In the genomic region with DNA sequence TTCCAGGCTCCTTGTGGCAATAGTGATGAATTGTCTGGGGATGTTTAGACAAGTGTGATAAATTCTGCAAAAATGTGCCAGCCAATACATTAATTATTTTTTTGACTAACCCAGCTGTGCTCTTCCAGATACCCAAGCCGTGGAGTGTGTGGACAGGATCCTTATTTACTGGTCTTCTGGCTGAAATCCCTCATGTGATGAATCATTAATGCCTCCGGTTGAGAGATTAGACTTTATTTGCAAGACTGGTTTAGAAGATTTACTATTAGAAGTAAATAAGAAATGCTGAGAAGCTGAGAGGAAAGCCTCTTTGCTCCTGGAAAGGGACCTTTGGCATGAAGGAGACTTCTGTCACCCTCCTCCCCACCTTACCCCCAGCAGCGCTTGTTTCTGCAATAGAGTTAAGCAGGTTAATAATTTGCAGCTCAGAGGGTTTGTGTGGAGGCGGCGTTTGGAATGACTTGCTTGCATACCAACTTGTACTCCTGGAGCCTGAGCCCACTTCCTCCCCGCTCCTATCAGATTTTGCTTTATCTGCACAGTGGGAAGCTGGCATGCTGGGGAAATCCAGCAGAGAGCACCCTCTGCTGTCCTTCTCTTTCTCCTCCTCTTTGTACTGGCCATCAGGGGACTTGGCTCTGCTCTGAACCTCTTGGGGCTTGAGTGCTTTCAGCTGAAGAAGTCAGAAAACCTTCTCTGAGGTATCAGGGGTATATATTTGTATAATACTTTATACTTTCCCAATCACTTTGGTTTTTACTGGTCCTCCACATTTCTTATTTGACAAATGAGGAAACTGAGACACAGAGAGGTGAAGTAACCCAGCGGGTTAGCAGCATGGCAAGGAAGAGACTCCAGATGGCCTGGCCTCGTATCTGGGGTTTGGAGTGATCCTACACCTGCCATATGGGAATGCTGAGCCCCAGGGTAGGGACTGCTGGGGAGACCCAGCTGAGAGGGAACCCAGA, we compare ENCODE assay signal across 1 cellular context.
TF ChIP-seq lines count a peak whose summit lies in the region.

No MANE protein-coding gene starts in this region.

TF ChIP-seq in HepG2, 621 proteins besides CTCF, POLR2A, EP300 and RAD21 (continued from another document and continues in another):
- TF ChIP-seq, protein P1, sequence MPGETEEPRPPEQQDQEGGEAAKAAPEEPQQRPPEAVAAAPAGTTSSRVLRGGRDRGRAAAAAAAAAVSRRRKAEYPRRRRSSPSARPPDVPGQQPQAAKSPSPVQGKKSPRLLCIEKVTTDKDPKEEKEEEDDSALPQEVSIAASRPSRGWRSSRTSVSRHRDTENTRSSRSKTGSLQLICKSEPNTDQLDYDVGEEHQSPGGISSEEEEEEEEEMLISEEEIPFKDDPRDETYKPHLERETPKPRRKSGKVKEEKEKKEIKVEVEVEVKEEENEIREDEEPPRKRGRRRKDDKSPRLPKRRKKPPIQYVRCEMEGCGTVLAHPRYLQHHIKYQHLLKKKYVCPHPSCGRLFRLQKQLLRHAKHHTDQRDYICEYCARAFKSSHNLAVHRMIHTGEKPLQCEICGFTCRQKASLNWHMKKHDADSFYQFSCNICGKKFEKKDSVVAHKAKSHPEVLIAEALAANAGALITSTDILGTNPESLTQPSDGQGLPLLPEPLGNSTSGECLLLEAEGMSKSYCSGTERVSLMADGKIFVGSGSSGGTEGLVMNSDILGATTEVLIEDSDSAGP (CRISPR knock-in tag; IDR thresholded peaks at IDR 0.05; ENCODE audit: borderline replicate concordance): no peak
- TF ChIP-seq JUND (CRISPR knock-in tag; IDR thresholded peaks at IDR 0.05): no peak
- TF ChIP-seq, protein P2, sequence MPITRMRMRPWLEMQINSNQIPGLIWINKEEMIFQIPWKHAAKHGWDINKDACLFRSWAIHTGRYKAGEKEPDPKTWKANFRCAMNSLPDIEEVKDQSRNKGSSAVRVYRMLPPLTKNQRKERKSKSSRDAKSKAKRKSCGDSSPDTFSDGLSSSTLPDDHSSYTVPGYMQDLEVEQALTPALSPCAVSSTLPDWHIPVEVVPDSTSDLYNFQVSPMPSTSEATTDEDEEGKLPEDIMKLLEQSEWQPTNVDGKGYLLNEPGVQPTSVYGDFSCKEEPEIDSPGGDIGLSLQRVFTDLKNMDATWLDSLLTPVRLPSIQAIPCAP (CRISPR knock-in tag; IDR thresholded peaks at IDR 0.05; ENCODE audit: low read depth): no peak
- TF ChIP-seq ZEB1 (IDR thresholded peaks at IDR 0.05; ENCODE audit: insufficient replicate concordance, low read depth): peak; percentile 42
- TF ChIP-seq MAFK (conservative IDR thresholded peaks at IDR 0.05 in 1 of 2, IDR thresholded peaks at IDR 0.05 in 1 of 2; ENCODE audit: low read length in 2 of 2): peak; percentile 60 to 61
- TF ChIP-seq ZBTB7A (CRISPR knock-in tag; IDR thresholded peaks at IDR 0.05): no peak
- TF ChIP-seq SAFB2 (CRISPR knock-in tag; IDR thresholded peaks at IDR 0.05; ENCODE audit: borderline replicate concordance, low read depth): no peak
- TF ChIP-seq ZNF605 (CRISPR knock-in tag; IDR thresholded peaks at IDR 0.05): no peak
- no peak for TF ChIP-seq ZFY (CRISPR knock-in tag; IDR thresholded peaks at IDR 0.05)
- TF ChIP-seq JUNB (CRISPR knock-in tag; IDR thresholded peaks at IDR 0.05; ENCODE audit: borderline replicate concordance): no peak
- peak; percentile 71; the same call in 1 of the 2 replicates for TF ChIP-seq SMAD1 (CRISPR knock-in tag; IDR thresholded peaks at IDR 0.05; ENCODE audit: borderline replicate concordance, low read depth)
- no peak for TF ChIP-seq ZNF296 (CRISPR knock-in tag; conservative IDR thresholded peaks at IDR 0.05)
- no peak for TF ChIP-seq SMAD9 (CRISPR knock-in tag; IDR thresholded peaks at IDR 0.05)
- TF ChIP-seq, protein P3, sequence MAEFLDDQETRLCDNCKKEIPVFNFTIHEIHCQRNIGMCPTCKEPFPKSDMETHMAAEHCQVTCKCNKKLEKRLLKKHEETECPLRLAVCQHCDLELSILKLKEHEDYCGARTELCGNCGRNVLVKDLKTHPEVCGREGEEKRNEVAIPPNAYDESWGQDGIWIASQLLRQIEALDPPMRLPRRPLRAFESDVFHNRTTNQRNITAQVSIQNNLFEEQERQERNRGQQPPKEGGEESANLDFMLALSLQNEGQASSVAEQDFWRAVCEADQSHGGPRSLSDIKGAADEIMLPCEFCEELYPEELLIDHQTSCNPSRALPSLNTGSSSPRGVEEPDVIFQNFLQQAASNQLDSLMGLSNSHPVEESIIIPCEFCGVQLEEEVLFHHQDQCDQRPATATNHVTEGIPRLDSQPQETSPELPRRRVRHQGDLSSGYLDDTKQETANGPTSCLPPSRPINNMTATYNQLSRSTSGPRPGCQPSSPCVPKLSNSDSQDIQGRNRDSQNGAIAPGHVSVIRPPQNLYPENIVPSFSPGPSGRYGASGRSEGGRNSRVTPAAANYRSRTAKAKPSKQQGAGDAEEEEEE (CRISPR knock-in tag; IDR thresholded peaks at IDR 0.05; ENCODE audit: borderline replicate concordance): no peak
- TF ChIP-seq, protein P4, sequence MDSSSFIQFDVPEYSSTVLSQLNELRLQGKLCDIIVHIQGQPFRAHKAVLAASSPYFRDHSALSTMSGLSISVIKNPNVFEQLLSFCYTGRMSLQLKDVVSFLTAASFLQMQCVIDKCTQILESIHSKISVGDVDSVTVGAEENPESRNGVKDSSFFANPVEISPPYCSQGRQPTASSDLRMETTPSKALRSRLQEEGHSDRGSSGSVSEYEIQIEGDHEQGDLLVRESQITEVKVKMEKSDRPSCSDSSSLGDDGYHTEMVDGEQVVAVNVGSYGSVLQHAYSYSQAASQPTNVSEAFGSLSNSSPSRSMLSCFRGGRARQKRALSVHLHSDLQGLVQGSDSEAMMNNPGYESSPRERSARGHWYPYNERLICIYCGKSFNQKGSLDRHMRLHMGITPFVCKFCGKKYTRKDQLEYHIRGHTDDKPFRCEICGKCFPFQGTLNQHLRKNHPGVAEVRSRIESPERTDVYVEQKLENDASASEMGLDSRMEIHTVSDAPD (CRISPR knock-in tag; IDR thresholded peaks at IDR 0.05): 0 out of 2 replicates have a peak, but pooled peaks have one; percentile 19
- TF ChIP-seq MIER3 (CRISPR knock-in tag; IDR thresholded peaks at IDR 0.05; ENCODE audit: borderline replicate concordance): peak; percentile 75; the same call in 1 of the 2 replicates
- TF ChIP-seq, protein P5, sequence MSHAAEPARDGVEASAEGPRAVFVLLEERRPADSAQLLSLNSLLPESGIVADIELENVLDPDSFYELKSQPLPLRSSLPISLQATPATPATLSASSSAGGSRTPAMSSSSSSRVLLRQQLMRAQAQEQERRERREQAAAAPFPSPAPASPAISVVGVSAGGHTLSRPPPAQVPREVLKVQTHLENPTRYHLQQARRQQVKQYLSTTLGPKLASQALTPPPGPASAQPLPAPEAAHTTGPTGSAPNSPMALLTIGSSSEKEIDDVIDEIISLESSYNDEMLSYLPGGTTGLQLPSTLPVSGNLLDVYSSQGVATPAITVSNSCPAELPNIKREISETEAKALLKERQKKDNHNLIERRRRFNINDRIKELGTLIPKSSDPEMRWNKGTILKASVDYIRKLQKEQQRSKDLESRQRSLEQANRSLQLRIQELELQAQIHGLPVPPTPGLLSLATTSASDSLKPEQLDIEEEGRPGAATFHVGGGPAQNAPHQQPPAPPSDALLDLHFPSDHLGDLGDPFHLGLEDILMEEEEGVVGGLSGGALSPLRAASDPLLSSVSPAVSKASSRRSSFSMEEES (CRISPR knock-in tag; IDR thresholded peaks at IDR 0.05): no peak
- no peak for TF ChIP-seq ZNF552 (CRISPR knock-in tag; IDR thresholded peaks at IDR 0.05; ENCODE audit: borderline replicate concordance)
- no peak for TF ChIP-seq ZSCAN20 (CRISPR knock-in tag; IDR thresholded peaks at IDR 0.05; ENCODE audit: borderline replicate concordance)
- no peak for TF ChIP-seq KDM5B (CRISPR knock-in tag; IDR thresholded peaks at IDR 0.05; ENCODE audit: borderline replicate concordance)
- no peak for TF ChIP-seq ZNF329 (CRISPR knock-in tag; IDR thresholded peaks at IDR 0.05; ENCODE audit: low read depth)
- TF ChIP-seq ZNF841 (CRISPR knock-in tag; IDR thresholded peaks at IDR 0.05; ENCODE audit: borderline replicate concordance): no peak
- no peak for TF ChIP-seq ZNF563 (CRISPR knock-in tag; IDR thresholded peaks at IDR 0.05)
- no peak; the same call in 1 of the 2 replicates for TF ChIP-seq SP140L (CRISPR knock-in tag; IDR thresholded peaks at IDR 0.05; ENCODE audit: borderline replicate concordance)
- no peak for TF ChIP-seq ZBTB21 (CRISPR knock-in tag; IDR thresholded peaks at IDR 0.05)
- no peak for TF ChIP-seq ZNF274 (CRISPR knock-in tag; IDR thresholded peaks at IDR 0.05)
- TF ChIP-seq SYNCRIP (IDR thresholded peaks at IDR 0.05; ENCODE audit: insufficient read depth, low read depth, low read length): no peak
- TF ChIP-seq, protein P6, sequence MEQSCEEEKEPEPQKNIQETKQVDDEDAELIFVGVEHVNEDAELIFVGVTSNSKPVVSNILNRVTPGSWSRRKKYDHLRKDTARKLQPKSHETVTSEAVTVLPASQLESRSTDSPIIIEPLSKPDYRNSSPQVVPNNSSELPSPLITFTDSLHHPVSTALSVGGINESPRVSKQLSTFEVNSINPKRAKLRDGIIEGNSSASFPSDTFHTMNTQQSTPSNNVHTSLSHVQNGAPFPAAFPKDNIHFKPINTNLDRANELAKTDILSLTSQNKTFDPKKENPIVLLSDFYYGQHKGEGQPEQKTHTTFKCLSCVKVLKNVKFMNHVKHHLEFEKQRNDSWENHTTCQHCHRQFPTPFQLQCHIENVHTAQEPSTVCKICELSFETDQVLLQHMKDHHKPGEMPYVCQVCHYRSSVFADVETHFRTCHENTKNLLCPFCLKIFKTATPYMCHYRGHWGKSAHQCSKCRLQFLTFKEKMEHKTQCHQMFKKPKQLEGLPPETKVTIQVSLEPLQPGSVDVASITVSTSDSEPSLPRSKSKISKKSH (CRISPR knock-in tag; IDR thresholded peaks at IDR 0.05; ENCODE audit: borderline replicate concordance): no peak
- TF ChIP-seq ZFYVE20 (CRISPR knock-in tag; IDR thresholded peaks at IDR 0.05; ENCODE audit: borderline replicate concordance, low read depth): no peak
- TF ChIP-seq, protein P7, sequence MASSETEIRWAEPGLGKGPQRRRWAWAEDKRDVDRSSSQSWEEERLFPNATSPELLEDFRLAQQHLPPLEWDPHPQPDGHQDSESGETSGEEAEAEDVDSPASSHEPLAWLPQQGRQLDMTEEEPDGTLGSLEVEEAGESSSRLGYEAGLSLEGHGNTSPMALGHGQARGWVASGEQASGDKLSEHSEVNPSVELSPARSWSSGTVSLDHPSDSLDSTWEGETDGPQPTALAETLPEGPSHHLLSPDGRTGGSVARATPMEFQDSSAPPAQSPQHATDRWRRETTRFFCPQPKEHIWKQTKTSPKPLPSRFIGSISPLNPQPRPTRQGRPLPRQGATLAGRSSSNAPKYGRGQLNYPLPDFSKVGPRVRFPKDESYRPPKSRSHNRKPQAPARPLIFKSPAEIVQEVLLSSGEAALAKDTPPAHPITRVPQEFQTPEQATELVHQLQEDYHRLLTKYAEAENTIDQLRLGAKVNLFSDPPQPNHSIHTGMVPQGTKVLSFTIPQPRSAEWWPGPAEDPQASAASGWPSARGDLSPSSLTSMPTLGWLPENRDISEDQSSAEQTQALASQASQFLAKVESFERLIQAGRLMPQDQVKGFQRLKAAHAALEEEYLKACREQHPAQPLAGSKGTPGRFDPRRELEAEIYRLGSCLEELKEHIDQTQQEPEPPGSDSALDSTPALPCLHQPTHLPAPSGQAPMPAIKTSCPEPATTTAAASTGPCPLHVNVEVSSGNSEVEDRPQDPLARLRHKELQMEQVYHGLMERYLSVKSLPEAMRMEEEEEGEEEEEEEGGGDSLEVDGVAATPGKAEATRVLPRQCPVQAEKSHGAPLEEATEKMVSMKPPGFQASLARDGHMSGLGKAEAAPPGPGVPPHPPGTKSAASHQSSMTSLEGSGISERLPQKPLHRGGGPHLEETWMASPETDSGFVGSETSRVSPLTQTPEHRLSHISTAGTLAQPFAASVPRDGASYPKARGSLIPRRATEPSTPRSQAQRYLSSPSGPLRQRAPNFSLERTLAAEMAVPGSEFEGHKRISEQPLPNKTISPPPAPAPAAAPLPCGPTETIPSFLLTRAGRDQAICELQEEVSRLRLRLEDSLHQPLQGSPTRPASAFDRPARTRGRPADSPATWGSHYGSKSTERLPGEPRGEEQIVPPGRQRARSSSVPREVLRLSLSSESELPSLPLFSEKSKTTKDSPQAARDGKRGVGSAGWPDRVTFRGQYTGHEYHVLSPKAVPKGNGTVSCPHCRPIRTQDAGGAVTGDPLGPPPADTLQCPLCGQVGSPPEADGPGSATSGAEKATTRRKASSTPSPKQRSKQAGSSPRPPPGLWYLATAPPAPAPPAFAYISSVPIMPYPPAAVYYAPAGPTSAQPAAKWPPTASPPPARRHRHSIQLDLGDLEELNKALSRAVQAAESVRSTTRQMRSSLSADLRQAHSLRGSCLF (CRISPR knock-in tag; IDR thresholded peaks at IDR 0.05; ENCODE audit: borderline replicate concordance): no peak
- no peak for TF ChIP-seq ZNF776 (CRISPR knock-in tag; IDR thresholded peaks at IDR 0.05)
- TF ChIP-seq, protein P8, sequence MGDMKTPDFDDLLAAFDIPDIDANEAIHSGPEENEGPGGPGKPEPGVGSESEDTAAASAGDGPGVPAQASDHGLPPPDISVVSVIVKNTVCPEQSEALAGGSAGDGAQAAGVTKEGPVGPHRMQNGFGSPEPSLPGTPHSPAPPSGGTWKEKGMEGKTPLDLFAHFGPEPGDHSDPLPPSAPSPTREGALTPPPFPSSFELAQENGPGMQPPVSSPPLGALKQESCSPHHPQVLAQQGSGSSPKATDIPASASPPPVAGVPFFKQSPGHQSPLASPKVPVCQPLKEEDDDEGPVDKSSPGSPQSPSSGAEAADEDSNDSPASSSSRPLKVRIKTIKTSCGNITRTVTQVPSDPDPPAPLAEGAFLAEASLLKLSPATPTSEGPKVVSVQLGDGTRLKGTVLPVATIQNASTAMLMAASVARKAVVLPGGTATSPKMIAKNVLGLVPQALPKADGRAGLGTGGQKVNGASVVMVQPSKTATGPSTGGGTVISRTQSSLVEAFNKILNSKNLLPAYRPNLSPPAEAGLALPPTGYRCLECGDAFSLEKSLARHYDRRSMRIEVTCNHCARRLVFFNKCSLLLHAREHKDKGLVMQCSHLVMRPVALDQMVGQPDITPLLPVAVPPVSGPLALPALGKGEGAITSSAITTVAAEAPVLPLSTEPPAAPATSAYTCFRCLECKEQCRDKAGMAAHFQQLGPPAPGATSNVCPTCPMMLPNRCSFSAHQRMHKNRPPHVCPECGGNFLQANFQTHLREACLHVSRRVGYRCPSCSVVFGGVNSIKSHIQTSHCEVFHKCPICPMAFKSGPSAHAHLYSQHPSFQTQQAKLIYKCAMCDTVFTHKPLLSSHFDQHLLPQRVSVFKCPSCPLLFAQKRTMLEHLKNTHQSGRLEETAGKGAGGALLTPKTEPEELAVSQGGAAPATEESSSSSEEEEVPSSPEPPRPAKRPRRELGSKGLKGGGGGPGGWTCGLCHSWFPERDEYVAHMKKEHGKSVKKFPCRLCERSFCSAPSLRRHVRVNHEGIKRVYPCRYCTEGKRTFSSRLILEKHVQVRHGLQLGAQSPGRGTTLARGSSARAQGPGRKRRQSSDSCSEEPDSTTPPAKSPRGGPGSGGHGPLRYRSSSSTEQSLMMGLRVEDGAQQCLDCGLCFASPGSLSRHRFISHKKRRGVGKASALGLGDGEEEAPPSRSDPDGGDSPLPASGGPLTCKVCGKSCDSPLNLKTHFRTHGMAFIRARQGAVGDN (CRISPR knock-in tag; IDR thresholded peaks at IDR 0.05): no peak
- TF ChIP-seq, protein P9, sequence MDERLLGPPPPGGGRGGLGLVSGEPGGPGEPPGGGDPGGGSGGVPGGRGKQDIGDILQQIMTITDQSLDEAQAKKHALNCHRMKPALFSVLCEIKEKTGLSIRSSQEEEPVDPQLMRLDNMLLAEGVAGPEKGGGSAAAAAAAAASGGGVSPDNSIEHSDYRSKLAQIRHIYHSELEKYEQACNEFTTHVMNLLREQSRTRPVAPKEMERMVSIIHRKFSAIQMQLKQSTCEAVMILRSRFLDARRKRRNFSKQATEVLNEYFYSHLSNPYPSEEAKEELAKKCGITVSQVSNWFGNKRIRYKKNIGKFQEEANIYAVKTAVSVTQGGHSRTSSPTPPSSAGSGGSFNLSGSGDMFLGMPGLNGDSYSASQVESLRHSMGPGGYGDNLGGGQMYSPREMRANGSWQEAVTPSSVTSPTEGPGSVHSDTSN (CRISPR knock-in tag; IDR thresholded peaks at IDR 0.05): no peak
